1 cellular context compared by ENCODE assay signal in genomic region chr3:12370758-12371157, GRCh38.
TF ChIP-seq lines count a peak whose summit lies in the region.

No MANE protein-coding gene starts in this region.

TF ChIP-seq in IMR-90, 13 proteins besides CTCF, POLR2A, EP300 and RAD21 (continued from another document):
- TF ChIP-seq MXI1 (IDR thresholded peaks at IDR 0.05; ENCODE audit: borderline replicate concordance, low read depth, low read length), result no peak
- no peak for TF ChIP-seq MAZ (IDR thresholded peaks at IDR 0.05; ENCODE audit: borderline replicate concordance, low read depth, low read length)
- TF ChIP-seq SMC3 (IDR thresholded peaks at IDR 0.05; ENCODE audit: low read depth, low read length), result no peak
- TF ChIP-seq, protein P1, sequence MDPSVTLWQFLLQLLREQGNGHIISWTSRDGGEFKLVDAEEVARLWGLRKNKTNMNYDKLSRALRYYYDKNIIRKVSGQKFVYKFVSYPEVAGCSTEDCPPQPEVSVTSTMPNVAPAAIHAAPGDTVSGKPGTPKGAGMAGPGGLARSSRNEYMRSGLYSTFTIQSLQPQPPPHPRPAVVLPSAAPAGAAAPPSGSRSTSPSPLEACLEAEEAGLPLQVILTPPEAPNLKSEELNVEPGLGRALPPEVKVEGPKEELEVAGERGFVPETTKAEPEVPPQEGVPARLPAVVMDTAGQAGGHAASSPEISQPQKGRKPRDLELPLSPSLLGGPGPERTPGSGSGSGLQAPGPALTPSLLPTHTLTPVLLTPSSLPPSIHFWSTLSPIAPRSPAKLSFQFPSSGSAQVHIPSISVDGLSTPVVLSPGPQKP (IDR thresholded peaks at IDR 0.05; ENCODE audit: borderline replicate concordance, low read depth, low read length), result no peak
- no peak for TF ChIP-seq FOS (IDR thresholded peaks at IDR 0.05; ENCODE audit: low read depth, low read length)
- no peak for TF ChIP-seq CEBPB (IDR thresholded peaks at IDR 0.05; ENCODE audit: low read depth, low read length)
- TF ChIP-seq MAFK (IDR thresholded peaks at IDR 0.05; ENCODE audit: low read depth, low read length), result no peak
- TF ChIP-seq CHD1 (IDR thresholded peaks at IDR 0.05; ENCODE audit: low read depth, low read length), result no peak
- no peak for TF ChIP-seq RCOR1 (IDR thresholded peaks at IDR 0.05; ENCODE audit: insufficient replicate concordance, low read length)
TF ChIP-seq in IMR-90: peak in this region for 0.
